In the genomic region with DNA sequence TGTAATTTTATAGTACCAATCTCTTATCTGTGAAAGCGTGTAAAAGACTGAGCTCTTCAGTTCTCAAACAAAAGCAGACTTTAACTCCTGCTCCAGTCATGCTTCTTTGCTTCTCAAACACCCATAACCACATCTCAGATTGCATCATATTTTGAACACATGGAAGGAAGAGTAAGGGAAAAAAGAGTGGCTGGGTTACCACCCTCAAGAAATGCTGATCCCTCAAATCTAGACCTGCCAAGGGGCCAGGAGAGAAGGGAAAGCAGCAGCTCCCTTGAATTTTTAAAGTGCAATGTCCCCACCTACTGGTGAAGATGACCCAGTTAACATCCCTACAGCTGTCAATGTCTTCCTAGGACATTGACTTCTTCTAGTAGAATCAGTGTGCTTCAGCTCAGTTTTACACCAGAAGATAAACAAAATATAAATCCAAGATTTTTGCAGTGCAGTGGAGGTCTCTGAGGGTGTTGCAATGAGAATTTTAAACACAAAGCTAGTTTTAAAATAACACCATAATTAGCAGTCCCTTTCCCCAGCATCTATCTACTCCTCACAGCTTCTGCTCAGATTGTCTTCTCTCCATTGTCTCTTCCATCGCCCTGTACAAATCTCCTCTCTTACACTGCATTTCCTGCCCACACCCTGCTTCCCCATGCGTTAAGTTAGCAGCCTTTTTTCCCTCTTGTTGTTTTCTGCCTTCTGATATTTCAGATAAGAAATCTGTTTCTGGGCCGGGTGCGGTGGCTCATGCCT, we compare ENCODE assay signal across 8 cellular contexts. TPM values are rescaled to one million over a fixed set of nuclear protein-coding genes. Genes with fewer than 3 reads are reported as not detected.
DNase-seq lines count a peak whose midpoint lies in the region; ATAC-seq and TF ChIP-seq lines count a peak whose summit lies in the region.

No MANE protein-coding gene starts in this region.

- H3K9me3 ChIP-seq in osteoblast (ENCODE audit: low read depth, low read length): no peaks in the 10 kb centered on the region

- no peak overlapping the region for H2AFZ ChIP-seq in osteoblast (ENCODE audit: low read length)

- no peak overlapping the region for H3K4me2 ChIP-seq in osteoblast (ENCODE audit: insufficient read depth, low read length)

- peak; percentile 62 for TF ChIP-seq CTCF in BJ (IDR thresholded peaks at IDR 0.05; ENCODE audit: insufficient read depth, low read depth, low read length)
- TF ChIP-seq CTCF in GM12874 (IDR thresholded peaks at IDR 0.05; ENCODE audit: insufficient read depth, low read depth, low read length): peak; percentile 57
- TF ChIP-seq CTCF in fibroblast of villous mesenchyme (IDR thresholded peaks at IDR 0.05; ENCODE audit: insufficient read depth, low read depth, low read length): peak; percentile 69
- TF ChIP-seq CTCF in osteoblast (IDR thresholded peaks at IDR 0.05; ENCODE audit: extremely low read depth, low read depth, low read length): peak; percentile 62

- H3K4me3 ChIP-seq in BJ (ENCODE audit: low read depth, low read length) (no peak overlapping the region), fibroblast of villous mesenchyme (ENCODE audit: low read depth, low read length) (no peak overlapping the region), osteoblast (ENCODE audit: insufficient read depth, low read length) (no peak overlapping the region)

- H3K27me3 ChIP-seq in BJ (ENCODE audit: control insufficient read depth, insufficient read depth, low read length) (no peaks in the 10 kb centered on the region), osteoblast (ENCODE audit: insufficient read depth, low read length) (peaks cover 14% of the 10 kb centered on the region)

- POLR2A ChIA-PET in BJ (lab: Charles Lee): no interaction called here

- H4K20me1 ChIP-seq in osteoblast (ENCODE audit: insufficient read depth, low read length): no peaks in the 10 kb centered on the region

- no peaks in the 10 kb centered on the region for H3K79me2 ChIP-seq in osteoblast (ENCODE audit: insufficient read depth, low read length)

- no peak overlapping the region for H3K27ac ChIP-seq in osteoblast (ENCODE audit: low read depth, low read length)

- CTCF ChIA-PET in BJ (lab: Yijun Ruan, JAX): interaction anchor here (0.7 to 5.3 kb wide), 18 partner anchors 8 to 916 kb away, joined by 3 to 32 read pairs (median 4); no protein-coding TSS in a partner anchor

- ATAC-seq in HG03108 (IDR thresholded peaks at IDR 0.05; ENCODE audit: unreplicated experiment) (no peak), HG03025 (IDR thresholded peaks at IDR 0.05; ENCODE audit: low FRiP score, unreplicated experiment) (no peak)

- H3K4me1 ChIP-seq in osteoblast (ENCODE audit: insufficient read depth, low read length): no peaks in the 10 kb centered on the region

- DNase-seq in BJ (ENCODE audit: low read depth) (no peak), NCI-H2107 (lab: John Stamatoyannopoulos, UW) (peak; percentile 8), fibroblast of villous mesenchyme (ENCODE audit: low read depth) (peak; percentile 73), osteoblast (ENCODE audit: insufficient read length, low spot score, missing footprints) (peak; percentile 14)
- peak; percentile 24 for DNase-seq in activated CD4-positive, alpha-beta T cell treated with anti-CD3 and anti-CD28 coated beads for 48 hours

- no peaks in the 10 kb centered on the region for H3K36me3 ChIP-seq in BJ (ENCODE audit: control insufficient read depth, insufficient read depth, low read length)
- H3K36me3 ChIP-seq in osteoblast (ENCODE audit: insufficient read depth, low read length): no peaks in the 10 kb centered on the region

RNA-seq across cellular contexts. Expression of a gene that starts 22.6 kb away (rescaled TPM):
- not detected in 2 replicates for polyA plus RNA-seq in BJ (2011; rRNA removed)
- polyA minus RNA-seq in BJ (2011; rRNA and poly(A)+ RNA removed): not detected in 2 replicates
- total RNA-seq in fibroblast of villous mesenchyme (not detected in 2 replicates), osteoblast (not detected in 2 replicates)

RNA-seq across cellular contexts. Expression of a gene that starts 30.8 kb away (rescaled TPM):
- 0.12 and 0.16 TPM in 2 replicates for polyA plus RNA-seq in BJ (2011; rRNA removed)
- not detected in 2 replicates for polyA minus RNA-seq in BJ (2011; rRNA and poly(A)+ RNA removed)
- total RNA-seq in fibroblast of villous mesenchyme (0.32 and 0.43 TPM in 2 replicates), osteoblast (0.36 TPM in 1 of 2 replicates, not detected in the other)

RNA-seq across cellular contexts. Expression of a gene that starts 44.8 kb away (rescaled TPM):
- not detected in 2 replicates for polyA plus RNA-seq in BJ (2011; rRNA removed)
- polyA minus RNA-seq in BJ (2011; rRNA and poly(A)+ RNA removed): not detected in 2 replicates
- total RNA-seq in fibroblast of villous mesenchyme: not detected in 2 replicates
- total RNA-seq in osteoblast: not detected in 2 replicates

RNA-seq across cellular contexts. Expression of a gene that starts 52.6 kb away (rescaled TPM):
- polyA plus RNA-seq in BJ (2011; rRNA removed): 18.0 and 25.4 TPM in 2 replicates
- polyA minus RNA-seq in BJ (2011; rRNA and poly(A)+ RNA removed): 22.4 and 24.2 TPM in 2 replicates
- total RNA-seq in fibroblast of villous mesenchyme (20.6 and 33.7 TPM in 2 replicates), osteoblast (12.4 and 20.6 TPM in 2 replicates)

RNA-seq across cellular contexts. Expression of a gene that starts 57.9 kb away (rescaled TPM):
- 56.7 and 79.6 TPM in 2 replicates for polyA plus RNA-seq in BJ (2011; rRNA removed)
- 15.5 and 30.0 TPM in 2 replicates for polyA minus RNA-seq in BJ (2011; rRNA and poly(A)+ RNA removed)
- 72.5 and 78.2 TPM in 2 replicates for total RNA-seq in fibroblast of villous mesenchyme
- 67.3 and 83.4 TPM in 2 replicates for total RNA-seq in osteoblast
